ENCODE assay signal across 10 cellular contexts in the genomic region with DNA sequence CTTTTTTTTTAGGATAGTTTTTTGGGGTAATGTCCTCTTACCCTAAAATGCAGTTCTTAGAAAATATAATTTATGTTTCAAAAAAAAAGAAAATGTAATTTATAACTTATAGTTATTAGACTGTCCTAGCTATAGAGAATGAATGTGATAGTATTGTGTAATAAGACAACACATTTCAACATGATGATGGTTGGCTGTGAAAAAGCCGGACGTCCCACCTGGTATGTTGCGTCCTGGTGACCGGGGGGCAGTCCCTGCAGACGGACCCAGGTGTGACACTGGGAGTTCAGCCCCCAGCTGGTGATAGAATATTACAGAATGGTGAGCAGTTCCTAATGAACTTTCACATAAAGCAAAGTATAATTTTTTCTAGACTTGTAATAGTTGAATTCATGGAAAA. TPM values are rescaled to one million over a fixed set of nuclear protein-coding genes. Genes with fewer than 3 reads are reported as not detected.
"Had no signal": no experiment of that assay in that cellular context is flagged by ENCODE, and none has a peak within 500 bp of the region (broad histone marks: within the 10 kb centered on the region; RNA-seq: fewer than 3 reads in every experiment).

No MANE protein-coding gene starts in this region.

RNA-seq across cellular contexts. Expression of gene CA5A, which starts 49.2 kb away (rescaled TPM):
- total RNA-seq: activated CD4-positive, alpha-beta T cell treated with anti-CD3 and anti-CD28 coated beads, Interleukin-2, amount 10 ng/mL, durations not matched to agents 7 days and 5 days; activated CD8-positive, alpha-beta memory T cell treated with anti-CD3 and anti-CD28 coated beads, Interleukin-2, amount 10 ng/mL, durations not matched to agents 7 days and 5 days; ascending aorta; cardiac muscle cell; chondrocyte; MCF 10A; OCI-LY7; Right ventricle myocardium inferior; SK-MEL-5 had no signal
- polyA plus RNA-seq: adipose tissue, cardiac muscle cell had no signal
